In the genomic region with DNA sequence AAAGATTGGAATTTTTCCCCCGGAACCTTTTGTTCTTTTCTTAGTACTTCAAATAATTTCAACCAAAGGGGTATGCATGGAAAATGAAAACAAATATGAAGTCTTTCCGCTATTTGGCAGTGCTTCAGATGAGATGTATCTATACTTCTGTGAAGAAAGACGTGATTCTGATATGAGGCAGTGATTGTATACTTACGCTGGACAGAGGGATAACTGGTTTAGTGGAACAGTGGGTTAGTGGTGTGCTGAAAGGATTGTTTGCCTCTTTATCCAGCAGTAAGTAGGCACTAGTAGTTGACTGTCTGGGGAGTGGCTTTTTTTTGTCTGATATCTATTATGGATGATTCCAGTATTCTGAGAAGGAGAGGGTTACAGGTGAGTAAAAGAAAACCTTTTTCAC, we compare ENCODE assay signal across 11 cellular contexts.
DNase-seq lines count a peak whose midpoint lies in the region; ATAC-seq, FAIRE-seq and TF ChIP-seq lines count a peak whose summit lies in the region.
"Had no signal": no experiment of that assay in that cellular context is flagged by ENCODE, and none has a peak within 500 bp of the region (broad histone marks: within the 10 kb centered on the region; RNA-seq: fewer than 3 reads in every experiment).

No MANE protein-coding gene starts in this region.

- in situ Hi-C loops in K562 (cut with MboI), result no loop called here

- no peak for TF ChIP-seq EP300 in A549 (IDR thresholded peaks at IDR 0.05)
- TF ChIP-seq EP300 in K562 (IDR thresholded peaks at IDR 0.05; ENCODE audit: low read length), result no peak

- TF ChIP-seq RAD21 in A549 (conservative IDR thresholded peaks at IDR 0.05 in 1 of 2, IDR thresholded peaks at IDR 0.05 in 1 of 2) (no peak), K562 (CRISPR knock-in tag; conservative IDR thresholded peaks at IDR 0.05 in 1 of 2, IDR thresholded peaks at IDR 0.05 in 1 of 2) (no peak)

- DNase-seq in A549 (ENCODE audit: low read depth in 1 of 2, low spot score in 1 of 2) (no peak), H54 (ENCODE audit: insufficient read length, low spot score) (no peak), K562 (ENCODE audit: extremely low read depth in 1 of 4, low spot score in 3 of 4) (no peak), lung microvascular endothelial cell (ENCODE audit: low read depth in 2 of 2) (peak; percentile 18 to 23)
- no peak for DNase-seq in stimulated activated naive CD8-positive, alpha-beta T cell treated with anti-CD3 and anti-CD28 coated beads, Interleukin-15, Interleukin-2, amounts not matched to agents 100 U/mL and 50 U/mL, for 24 hours
- DNase-seq: activated CD4-positive, alpha-beta T cell treated with anti-CD3 and anti-CD28 coated beads for 48 hours; left colon had no signal

- H3K4me3 ChIP-seq in A549, result no peak overlapping the region
- no peak overlapping the region for H3K4me3 ChIP-seq in K562

- H3K27me3 ChIP-seq in K562 (ENCODE audit: control insufficient read depth in 2 of 2, insufficient read depth in 2 of 2, low read length in 2 of 2), result no peaks in the 10 kb centered on the region

- intact Hi-C loops in K562 (cut with micrococcal nuclease), result no loop called here

- FAIRE-seq in A549 (lab: Jason Lieb, UNC) (no peak), H54 (lab: Jason Lieb, UNC) (peak; percentile 78), K562 (lab: Jason Lieb, UNC) (no peak)

- H3K4me1 ChIP-seq in A549 (peaks cover 44% of the 10 kb centered on the region), K562 (replicated peaks in 1 of 2; ENCODE audit: control insufficient read depth in 2 of 2, insufficient read depth in 2 of 2, low read length in 2 of 2) (peaks cover 4 to 27% of the 10 kb centered on the region in 2 experiments; a peak in 3 of 5 replicates)

- H3K4me2 ChIP-seq in A549 (peak overlapping the region; percentile 30; the same call in 2 of the 3 replicates), K562 (ENCODE audit: insufficient read depth, low read length) (no peak overlapping the region)

- no peak for TF ChIP-seq CTCF in A549 (IDR thresholded peaks at IDR 0.05)
- no peak for TF ChIP-seq CTCF in K562 (IDR thresholded peaks at IDR 0.05 in 2 of 3, conservative IDR thresholded peaks at IDR 0.05 in 1 of 3; ENCODE audit: insufficient read depth in 2 of 3, low read depth in 1 of 3, low read length in 3 of 3)

- BruUV-seq in K562 (replicated peaks; lab: Mats Ljungman, UMichigan), result no TSS peak

- H3K79me2 ChIP-seq in K562 (ENCODE audit: control insufficient read depth, insufficient read depth, low read length), result peaks cover 43% of the 10 kb centered on the region

- H3K36me3 ChIP-seq in K562 (ENCODE audit: control insufficient read depth, insufficient read depth, low read length), result no peaks in the 10 kb centered on the region

- POLR2A ChIA-PET in A549 (lab: Yijun Ruan, JAX), result no interaction called here
- POLR2A ChIA-PET in K562 (lab: Yijun Ruan, JAX), result interaction anchor here (0.5 to 1.5 kb wide), 6 partner anchors 7 to 208 kb away, joined by 3 to 4 read pairs (median 4); a partner anchor contains a TSS

- H2AFZ ChIP-seq in K562 (ENCODE audit: low read depth, low read length), result no peak overlapping the region

- CTCF ChIA-PET in A549 (lab: Yijun Ruan, JAX), result no interaction called here
- CTCF ChIA-PET in K562 (lab: Yijun Ruan, JAX; ENCODE audit: low intra/inter-chr PET ratio), result no interaction called here

- ATAC-seq in A549, result no peak
- ATAC-seq in K562, result peak; percentile 25
- no peak for ATAC-seq in esophagus mucosa
- no peak for ATAC-seq in stimulated activated naive CD8-positive, alpha-beta T cell treated with anti-CD3 and anti-CD28 coated beads, Interleukin-15, Interleukin-2, amounts not matched to agents 100 U/mL and 50 U/mL, for 24 hours
- ATAC-seq in HG02642 (IDR thresholded peaks at IDR 0.05; ENCODE audit: poor library complexity, unreplicated experiment), result no peak
- no peak for ATAC-seq in activated CD4-positive, CD25-positive, alpha-beta regulatory T cell treated with anti-CD3 and anti-CD28 coated beads, Interleukin-2, amount 50 U/mL, for 24 hours
- ATAC-seq: left colon had no signal

- TF ChIP-seq POLR2A in A549 (IDR thresholded peaks at IDR 0.05; ENCODE audit: low read length) (no peak), H54 (IDR thresholded peaks at IDR 0.05; ENCODE audit: low read depth, low read length) (no peak), K562 (conservative IDR thresholded peaks at IDR 0.05) (no peak)

- H3K9me3 ChIP-seq in A549 (no peaks in the 10 kb centered on the region), K562 (replicated peaks; ENCODE audit: control insufficient read depth, insufficient read depth, low read depth, low read length) (no peaks in the 10 kb centered on the region)

- WGBS in A549 (ENCODE audit: missing lambda C conversion rate), result 60% methylated on average over 4 of the region's 4 CpGs
- WGBS in K562 (ENCODE audit: insufficient coverage, low coverage, missing lambda C conversion rate), result 43% methylated on average over 4 of the region's 4 CpGs

- H3K9ac ChIP-seq in K562 (ENCODE audit: insufficient read depth in 1 of 2, low read depth in 2 of 2, low read length in 2 of 2), result no peak overlapping the region

- H3K27ac ChIP-seq in A549, result no peak overlapping the region
- H3K27ac ChIP-seq in K562 (ENCODE audit: extremely low read depth, low read depth, low read length), result no peak overlapping the region
- H3K27ac ChIP-seq: epithelial cell of prostate had no signal

- H3K9me1 ChIP-seq in K562 (ENCODE audit: control insufficient read depth, insufficient read depth, low read length), result no peaks in the 10 kb centered on the region

- no peaks in the 10 kb centered on the region; the same call in 1 of the 2 replicates for H4K20me1 ChIP-seq in K562 (replicated peaks; ENCODE audit: control insufficient read depth, insufficient read depth, low read length)

TF ChIP-seq in A549, 52 proteins besides CTCF, POLR2A, EP300 and RAD21:
- TF ChIP-seq CHD2 (IDR thresholded peaks at IDR 0.05; ENCODE audit: low read length, partially characterized antibody), result no peak
- no peak for TF ChIP-seq MAFK (IDR thresholded peaks at IDR 0.05; ENCODE audit: partially characterized antibody)
- TF ChIP-seq ESRRA (IDR thresholded peaks at IDR 0.05; ENCODE audit: borderline replicate concordance, low read length), result no peak
- TF ChIP-seq TP53 (CRISPR knock-in tag; IDR thresholded peaks at IDR 0.05), result no peak
- no peak for TF ChIP-seq BHLHE40 (IDR thresholded peaks at IDR 0.05; ENCODE audit: low read depth, low read length)
- TF ChIP-seq TFCP2L1 (CRISPR knock-in tag; IDR thresholded peaks at IDR 0.05), result no peak
- TF ChIP-seq CBX8 (IDR thresholded peaks at IDR 0.05), result no peak
- no peak for TF ChIP-seq JUNB (IDR thresholded peaks at IDR 0.05)
- TF ChIP-seq POLR2AphosphoS2 (conservative IDR thresholded peaks at IDR 0.05; ENCODE audit: low read length), result no peak
- no peak for TF ChIP-seq RFX5 (IDR thresholded peaks at IDR 0.05)
- TF ChIP-seq ZFP36 (IDR thresholded peaks at IDR 0.05; ENCODE audit: borderline replicate concordance, partially characterized antibody), result no peak
- no peak for TF ChIP-seq RARB (CRISPR knock-in tag; IDR thresholded peaks at IDR 0.05)
- TF ChIP-seq MAZ (IDR thresholded peaks at IDR 0.05; ENCODE audit: borderline replicate concordance, low read depth, low read length), result no peak
- TF ChIP-seq SMC3 (IDR thresholded peaks at IDR 0.05), result no peak
- no peak for TF ChIP-seq HDAC2 (IDR thresholded peaks at IDR 0.05)
- TF ChIP-seq FOSB (CRISPR knock-in tag; IDR thresholded peaks at IDR 0.05), result no peak
- no peak for TF ChIP-seq NFE2L2 (conservative IDR thresholded peaks at IDR 0.05; ENCODE audit: low read length)
- TF ChIP-seq, protein P1, sequence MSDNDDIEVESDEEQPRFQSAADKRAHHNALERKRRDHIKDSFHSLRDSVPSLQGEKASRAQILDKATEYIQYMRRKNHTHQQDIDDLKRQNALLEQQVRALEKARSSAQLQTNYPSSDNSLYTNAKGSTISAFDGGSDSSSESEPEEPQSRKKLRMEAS (IDR thresholded peaks at IDR 0.05), result no peak

TF ChIP-seq in K562, 482 proteins besides CTCF, POLR2A, EP300 and RAD21:
- TF ChIP-seq, protein P2, sequence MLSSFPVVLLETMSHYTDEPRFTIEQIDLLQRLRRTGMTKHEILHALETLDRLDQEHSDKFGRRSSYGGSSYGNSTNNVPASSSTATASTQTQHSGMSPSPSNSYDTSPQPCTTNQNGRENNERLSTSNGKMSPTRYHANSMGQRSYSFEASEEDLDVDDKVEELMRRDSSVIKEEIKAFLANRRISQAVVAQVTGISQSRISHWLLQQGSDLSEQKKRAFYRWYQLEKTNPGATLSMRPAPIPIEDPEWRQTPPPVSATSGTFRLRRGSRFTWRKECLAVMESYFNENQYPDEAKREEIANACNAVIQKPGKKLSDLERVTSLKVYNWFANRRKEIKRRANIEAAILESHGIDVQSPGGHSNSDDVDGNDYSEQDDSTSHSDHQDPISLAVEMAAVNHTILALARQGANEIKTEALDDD (IDR thresholded peaks at IDR 0.05), result 0 out of 2 replicates have a peak, but pooled peaks have one; percentile 17
- TF ChIP-seq, protein P3, sequence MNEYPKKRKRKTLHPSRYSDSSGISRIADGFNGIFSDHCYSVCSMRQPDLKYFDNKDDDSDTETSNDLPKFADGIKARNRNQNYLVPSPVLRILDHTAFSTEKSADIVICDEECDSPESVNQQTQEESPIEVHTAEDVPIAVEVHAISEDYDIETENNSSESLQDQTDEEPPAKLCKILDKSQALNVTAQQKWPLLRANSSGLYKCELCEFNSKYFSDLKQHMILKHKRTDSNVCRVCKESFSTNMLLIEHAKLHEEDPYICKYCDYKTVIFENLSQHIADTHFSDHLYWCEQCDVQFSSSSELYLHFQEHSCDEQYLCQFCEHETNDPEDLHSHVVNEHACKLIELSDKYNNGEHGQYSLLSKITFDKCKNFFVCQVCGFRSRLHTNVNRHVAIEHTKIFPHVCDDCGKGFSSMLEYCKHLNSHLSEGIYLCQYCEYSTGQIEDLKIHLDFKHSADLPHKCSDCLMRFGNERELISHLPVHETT (CRISPR knock-in tag; conservative IDR thresholded peaks at IDR 0.05 in 1 of 2, IDR thresholded peaks at IDR 0.05 in 1 of 2), result no peak
- peak in 1 of 2 experiments; percentile 44; a peak in 1 of 4 replicates for TF ChIP-seq KDM1A (IDR thresholded peaks at IDR 0.05)

Comparison
In these comparisons a context has a peak if more than half of its experiments do, and no peak if none do; other contexts are left out.
1. DNase-seq: peak in lung microvascular endothelial cell (2 of 2); none in A549 (0 of 2), H54 (single experiment), K562 (0 of 4) and stimulated activated naive CD8-positive, alpha-beta T cell treated with anti-CD3 and anti-CD28 coated beads, Interleukin-15, Interleukin-2, amounts not matched to agents 100 U/mL and 50 U/mL, for 24 hours (single experiment).